Comparison of ENCODE assay signal across 12 cellular contexts in genomic region chr11:121886005-121886739, GRCh38.
DNase-seq lines count a peak whose midpoint lies in the region; ATAC-seq and TF ChIP-seq lines count a peak whose summit lies in the region.
"Had no signal": no experiment of that assay in that cellular context is flagged by ENCODE, and none has a peak within 500 bp of the region (broad histone marks: within the 10 kb centered on the region; RNA-seq: fewer than 3 reads in every experiment).

No MANE protein-coding gene starts in this region.

- no peak overlapping the region for H3K27ac Mint-ChIP-seq in activated CD8-positive, alpha-beta T cell treated with anti-CD3 and anti-CD28 coated beads for 36 hours
- no peak overlapping the region for H3K27ac Mint-ChIP-seq in activated CD4-positive, alpha-beta T cell treated with anti-CD3 and anti-CD28 coated beads, Interleukin-2, amount 10 ng/mL, durations not matched to agents 7 days and 5 days
- H3K27ac Mint-ChIP-seq: CD4-positive, CD25-positive, alpha-beta regulatory T cell had no signal

- CTCF ChIA-PET in activated CD8-positive, alpha-beta T cell treated with anti-CD3 and anti-CD28 coated beads for 36 hours (lab: Charles Lee) = no interaction called here
- CTCF ChIA-PET in activated CD4-positive, alpha-beta T cell treated with anti-CD3 and anti-CD28 coated beads, Interleukin-2, amount 10 ng/mL, durations not matched to agents 7 days and 5 days (lab: Charles Lee) = no interaction called here

- POLR2A ChIA-PET in activated CD8-positive, alpha-beta T cell treated with anti-CD3 and anti-CD28 coated beads for 36 hours (lab: Charles Lee) = no interaction called here
- POLR2A ChIA-PET in activated CD4-positive, alpha-beta T cell treated with anti-CD3 and anti-CD28 coated beads, Interleukin-2, amount 10 ng/mL, durations not matched to agents 7 days and 5 days (lab: Charles Lee) = no interaction called here

- H3K4me1 Mint-ChIP-seq in activated CD8-positive, alpha-beta T cell treated with anti-CD3 and anti-CD28 coated beads for 36 hours (ENCODE audit: low read depth) = no peaks in the 10 kb centered on the region
- H3K4me1 Mint-ChIP-seq in activated CD4-positive, alpha-beta T cell treated with anti-CD3 and anti-CD28 coated beads, Interleukin-2, amount 10 ng/mL, durations not matched to agents 7 days and 5 days = no peaks in the 10 kb centered on the region
- H3K4me1 Mint-ChIP-seq: CD4-positive, CD25-positive, alpha-beta regulatory T cell had no signal

- no peak for ATAC-seq in activated CD8-positive, alpha-beta T cell treated with anti-CD3 and anti-CD28 coated beads for 36 hours

- H3K27me3 Mint-ChIP-seq in activated CD8-positive, alpha-beta T cell treated with anti-CD3 and anti-CD28 coated beads for 36 hours = peaks cover 2% of the 10 kb centered on the region
- H3K27me3 Mint-ChIP-seq in activated CD4-positive, alpha-beta T cell treated with anti-CD3 and anti-CD28 coated beads, Interleukin-2, amount 10 ng/mL, durations not matched to agents 7 days and 5 days = peaks cover 3% of the 10 kb centered on the region
- H3K27me3 Mint-ChIP-seq: CD4-positive, CD25-positive, alpha-beta regulatory T cell had no signal

- H3K36me3 Mint-ChIP-seq in activated CD8-positive, alpha-beta T cell treated with anti-CD3 and anti-CD28 coated beads for 36 hours (ENCODE audit: low read depth) = no peaks in the 10 kb centered on the region
- H3K36me3 Mint-ChIP-seq in activated CD4-positive, alpha-beta T cell treated with anti-CD3 and anti-CD28 coated beads, Interleukin-2, amount 10 ng/mL, durations not matched to agents 7 days and 5 days (ENCODE audit: low read depth) = no peaks in the 10 kb centered on the region
- H3K36me3 Mint-ChIP-seq: CD4-positive, CD25-positive, alpha-beta regulatory T cell had no signal

- H3K4me3 Mint-ChIP-seq in activated CD8-positive, alpha-beta T cell treated with anti-CD3 and anti-CD28 coated beads for 36 hours = no peak overlapping the region
- H3K4me3 Mint-ChIP-seq in activated CD4-positive, alpha-beta T cell treated with anti-CD3 and anti-CD28 coated beads, Interleukin-2, amount 10 ng/mL, durations not matched to agents 7 days and 5 days = no peak overlapping the region
- H3K4me3 Mint-ChIP-seq: CD4-positive, CD25-positive, alpha-beta regulatory T cell had no signal

- intact Hi-C loops in activated CD8-positive, alpha-beta T cell treated with anti-CD3 and anti-CD28 coated beads for 36 hours (cut with micrococcal nuclease) = no loop called here

- peak; percentile 81 for DNase-seq in DMS 273 (lab: John Stamatoyannopoulos, UW; ENCODE audit: unreplicated experiment)
- DNase-seq in NCI-H446 treated with DMSO at 0.1 percent for 48 hours (lab: John Stamatoyannopoulos, UW) = peak; percentile 7
- peak; percentile 31 for DNase-seq in fibroblast of peridontal ligament (ENCODE audit: extremely low read depth)
- DNase-seq in retina = peak; percentile 5
- DNase-seq in OCI-M2 (lab: John Stamatoyannopoulos, UW; ENCODE audit: unreplicated experiment) = no peak
- no peak for DNase-seq in NCI-H526 treated with DMSO at 0.1 percent for 48 hours (lab: John Stamatoyannopoulos, UW)
- no peak for DNase-seq in activated CD8-positive, alpha-beta T cell treated with anti-CD3 and anti-CD28 coated beads for 36 hours
- no peak for DNase-seq in activated CD4-positive, alpha-beta T cell treated with anti-CD3 and anti-CD28 coated beads, Interleukin-2, amount 10 ng/mL, durations not matched to agents 7 days and 5 days
- DNase-seq: CD4-positive, CD25-positive, alpha-beta regulatory T cell; midbrain; Peyer's patch; upper lobe of left lung had no signal

- H3K9me3 Mint-ChIP-seq in activated CD8-positive, alpha-beta T cell treated with anti-CD3 and anti-CD28 coated beads for 36 hours = no peaks in the 10 kb centered on the region
- H3K9me3 Mint-ChIP-seq in activated CD4-positive, alpha-beta T cell treated with anti-CD3 and anti-CD28 coated beads, Interleukin-2, amount 10 ng/mL, durations not matched to agents 7 days and 5 days = no peaks in the 10 kb centered on the region

- TF ChIP-seq CTCF in activated CD8-positive, alpha-beta T cell treated with anti-CD3 and anti-CD28 coated beads for 36 hours (IDR thresholded peaks at IDR 0.05) = no peak

Comparison
In these comparisons a context has a peak if more than half of its experiments do, and no peak if none do; other contexts are left out.
1. DNase-seq: peak in DMS 273 (single experiment), NCI-H446 treated with DMSO at 0.1 percent for 48 hours (single experiment), fibroblast of peridontal ligament (single experiment) and retina (single experiment); none in OCI-M2 (single experiment), NCI-H526 treated with DMSO at 0.1 percent for 48 hours (single experiment), activated CD8-positive, alpha-beta T cell treated with anti-CD3 and anti-CD28 coated beads for 36 hours (single experiment) and activated CD4-positive, alpha-beta T cell treated with anti-CD3 and anti-CD28 coated beads, Interleukin-2, amount 10 ng/mL, durations not matched to agents 7 days and 5 days (single experiment).